ENCODE assay signal across 11 cellular contexts in genomic region chr13:62747152-62747551, GRCh38.
"Had no signal": no experiment of that assay in that cellular context is flagged by ENCODE, and none has a peak within 500 bp of the region (broad histone marks: within the 10 kb centered on the region; RNA-seq: fewer than 3 reads in every experiment).

No MANE protein-coding gene starts in this region.

- H3K36me3 ChIP-seq: ascending aorta, cardiac muscle cell had no signal

- H3K36me3 Mint-ChIP-seq: memory B cell; natural killer cell; stimulated activated effector memory CD8-positive, alpha-beta T cell treated with anti-CD3 and anti-CD28 coated beads, Interleukin-12 subunit alpha, Interleukin-12 subunit beta, amount 100 ng/mL, for 72 hours had no signal

- H3K4me3 ChIP-seq: ascending aorta, cardiac muscle cell had no signal

- H3K4me1 ChIP-seq: ascending aorta had no signal

- H3K27ac ChIP-seq: ascending aorta, cardiac muscle cell had no signal

- H3K9me3 ChIP-seq: ascending aorta had no signal

- H3K4me1 Mint-ChIP-seq: activated T-helper 17 cell treated with anti-CD3 and anti-CD28 coated beads, Interleukin-2, amount 50 U/mL, for 72 hours; memory B cell; natural killer cell; stimulated activated effector memory CD8-positive, alpha-beta T cell treated with anti-CD3 and anti-CD28 coated beads, Interleukin-12 subunit alpha, Interleukin-12 subunit beta, amount 100 ng/mL, for 72 hours had no signal

- ATAC-seq: activated T-helper 17 cell treated with anti-CD3 and anti-CD28 coated beads, Interleukin-2, amount 50 U/mL, for 72 hours; left ventricle myocardium superior; natural killer cell; stimulated activated effector memory CD8-positive, alpha-beta T cell treated with anti-CD3 and anti-CD28 coated beads, Interleukin-12 subunit alpha, Interleukin-12 subunit beta, amount 100 ng/mL, for 72 hours had no signal

- H3K4me3 Mint-ChIP-seq: activated T-helper 17 cell treated with anti-CD3 and anti-CD28 coated beads, Interleukin-2, amount 50 U/mL, for 72 hours; memory B cell; natural killer cell; stimulated activated effector memory CD8-positive, alpha-beta T cell treated with anti-CD3 and anti-CD28 coated beads, Interleukin-12 subunit alpha, Interleukin-12 subunit beta, amount 100 ng/mL, for 72 hours had no signal

- H3K27ac Mint-ChIP-seq: activated T-helper 17 cell treated with anti-CD3 and anti-CD28 coated beads, Interleukin-2, amount 50 U/mL, for 72 hours; memory B cell; natural killer cell; stimulated activated effector memory CD8-positive, alpha-beta T cell treated with anti-CD3 and anti-CD28 coated beads, Interleukin-12 subunit alpha, Interleukin-12 subunit beta, amount 100 ng/mL, for 72 hours had no signal

- H3K27me3 Mint-ChIP-seq: activated T-helper 17 cell treated with anti-CD3 and anti-CD28 coated beads, Interleukin-2, amount 50 U/mL, for 72 hours; memory B cell had no signal

- H3K27me3 ChIP-seq: ascending aorta, cardiac muscle cell had no signal

- DNase-seq: activated CD4-positive, alpha-beta T cell treated with anti-CD3 and anti-CD28 coated beads for 1 hour; activated CD4-positive, alpha-beta T cell treated with anti-CD3 and anti-CD28 coated beads, Interleukin-2, amount 50 U/mL, for 4 hours; activated naive CD4-positive, alpha-beta T cell treated with Interleukin-2 at 50 U/mL for 16 hours; hippocampal formation; left ventricle myocardium superior; natural killer cell had no signal
